17 cellular contexts compared by ENCODE assay signal in genomic region chr2:100731535-100731981, GRCh38.
DNase-seq lines count a peak whose midpoint lies in the region; ATAC-seq, FAIRE-seq and TF ChIP-seq lines count a peak whose summit lies in the region.
"Had no signal": no experiment of that assay in that cellular context is flagged by ENCODE, and none has a peak within 500 bp of the region (broad histone marks: within the 10 kb centered on the region; RNA-seq: fewer than 3 reads in every experiment).

No MANE protein-coding gene starts in this region.

- in situ Hi-C loops in K562 (cut with MboI), result loop anchor here (5.0 kb wide), 1 partner anchor 261 kb away; no protein-coding TSS in a partner anchor

- H4K20me1 ChIP-seq in K562 (replicated peaks; ENCODE audit: control insufficient read depth, insufficient read depth, low read length), result no peaks in the 10 kb centered on the region

- peaks cover 5 to 15% (median 7%) of the 10 kb centered on the region in 3 donors for H3K27me3 Mint-ChIP-seq in CD14-positive monocyte (ENCODE audit: low read depth in 3 of 3)

- H3K4me2 ChIP-seq in K562 (ENCODE audit: insufficient read depth, low read length), result no peak overlapping the region

- no peak overlapping the region for H3K27ac ChIP-seq in K562 (ENCODE audit: extremely low read depth, low read depth, low read length)
- H3K27ac ChIP-seq: parathyroid adenoma had no signal

- no peak for TF ChIP-seq RAD21 in K562 (CRISPR knock-in tag; conservative IDR thresholded peaks at IDR 0.05 in 1 of 2, IDR thresholded peaks at IDR 0.05 in 1 of 2)

- H3K9me3 Mint-ChIP-seq in CD14-positive monocyte, result peaks cover 0 to 11% (median 4%) of the 10 kb centered on the region in 7 donors

- TF ChIP-seq CTCF in AG09309 (IDR thresholded peaks at IDR 0.05; ENCODE audit: control insufficient read depth, insufficient read depth, low read depth, low read length, missing control alignments) (no peak), K562 (IDR thresholded peaks at IDR 0.05 in 2 of 3, conservative IDR thresholded peaks at IDR 0.05 in 1 of 3; ENCODE audit: insufficient read depth in 2 of 3, low read depth in 1 of 3, low read length in 3 of 3) (no peak), foreskin fibroblast (IDR thresholded peaks at IDR 0.05; ENCODE audit: low read depth, low read length) (no peak), CD14-positive monocyte (IDR thresholded peaks at IDR 0.05) (no peak)

- peaks cover 11% of the 10 kb centered on the region for H3K4me1 Mint-ChIP-seq in CD14-positive monocyte
- H3K4me1 Mint-ChIP-seq: B cell had no signal

- H3K4me3 ChIP-seq in AG09309 (ENCODE audit: control insufficient read depth, low read depth, low read length) (no peak overlapping the region), K562 (no peak overlapping the region), foreskin fibroblast (ENCODE audit: low read depth in 1 of 2, low read length in 2 of 2) (no peak overlapping the region)

- intact Hi-C loops in K562 (cut with micrococcal nuclease) (loop anchor here (10.0 kb wide), 1 partner anchor 117 kb away; no protein-coding TSS in a partner anchor), CD14-positive monocyte (cut with micrococcal nuclease) (loop anchor here in 1 of 2 donors (5.0 kb wide), 1 partner anchor 251 kb away; no protein-coding TSS in a partner anchor)

- H3K27me3 ChIP-seq in K562 (ENCODE audit: control insufficient read depth in 2 of 2, insufficient read depth in 2 of 2, low read length in 2 of 2), result peaks cover 0 to 18% of the 10 kb centered on the region in 2 experiments; a peak in 4 of 5 replicates

- no peak overlapping the region for H3K27ac Mint-ChIP-seq in CD14-positive monocyte
- H3K27ac Mint-ChIP-seq: B cell had no signal

- H3K36me3 Mint-ChIP-seq in CD14-positive monocyte, result no peaks in the 10 kb centered on the region

- no peaks in the 10 kb centered on the region for H3K79me2 ChIP-seq in K562 (ENCODE audit: control insufficient read depth, insufficient read depth, low read length)
- H3K79me2 ChIP-seq: parathyroid adenoma had no signal

- no peak for TF ChIP-seq EP300 in K562 (IDR thresholded peaks at IDR 0.05; ENCODE audit: low read length)

- 2% methylated on average over 3 of the region's 3 CpGs for whole genome bisulfite sequencing in K562 (ENCODE audit: insufficient coverage, low coverage, missing lambda C conversion rate)

- POLR2A ChIA-PET in K562 (lab: Yijun Ruan, JAX), result no interaction called here

- no peak overlapping the region for H3K9ac ChIP-seq in K562 (ENCODE audit: insufficient read depth in 1 of 2, low read depth in 2 of 2, low read length in 2 of 2)
- H3K9ac ChIP-seq: parathyroid adenoma had no signal

- peak; percentile 73 for DNase-seq in AG09309 (ENCODE audit: low read depth)
- DNase-seq in HT1080 (ENCODE audit: low read depth), result peak; percentile 92
- DNase-seq in K562 (ENCODE audit: extremely low read depth in 1 of 4, low spot score in 3 of 4), result no peak
- DNase-seq in foreskin fibroblast, result peak; percentile 81 to 90
- no peak for DNase-seq in pons (ENCODE audit: low spot score)
- no peak for DNase-seq in activated CD4-positive, alpha-beta T cell treated with anti-CD3 and anti-CD28 coated beads for 1 hour
- DNase-seq in CD14-positive monocyte (ENCODE audit: low spot score), result no peak
- DNase-seq: activated effector memory CD4-positive, alpha-beta T cell treated with Interleukin-2 at 50 U/mL for 16 hours; effector CD4-positive, alpha-beta T cell; head of caudate nucleus; islet precursor cell; NCI-H1930; SHP77; substantia nigra had no signal

- no peaks in the 10 kb centered on the region for H3K4me1 ChIP-seq in K562 (replicated peaks in 1 of 2; ENCODE audit: control insufficient read depth in 2 of 2, insufficient read depth in 2 of 2, low read length in 2 of 2)
- H3K4me1 ChIP-seq: parathyroid adenoma had no signal

- CTCF ChIA-PET in K562 (lab: Yijun Ruan, JAX; ENCODE audit: low intra/inter-chr PET ratio), result no interaction called here

- H3K36me3 ChIP-seq in K562 (ENCODE audit: control insufficient read depth, insufficient read depth, low read length), result no peaks in the 10 kb centered on the region

- ATAC-seq in K562, result no peak
- no peak for ATAC-seq in HG02870 (IDR thresholded peaks at IDR 0.05; ENCODE audit: unreplicated experiment)

- no TSS peak for BruUV-seq in K562 (replicated peaks; lab: Mats Ljungman, UMichigan)

- H3K9me1 ChIP-seq in K562 (ENCODE audit: control insufficient read depth, insufficient read depth, low read length), result no peaks in the 10 kb centered on the region

- no peak overlapping the region for H2AFZ ChIP-seq in K562 (ENCODE audit: low read depth, low read length)
- H2AFZ ChIP-seq: parathyroid adenoma had no signal

- FAIRE-seq in K562 (lab: Jason Lieb, UNC), result no peak

- no peaks in the 10 kb centered on the region for H3K9me3 ChIP-seq in K562 (replicated peaks; ENCODE audit: control insufficient read depth, insufficient read depth, low read depth, low read length)

- no peak overlapping the region for H3K4me3 Mint-ChIP-seq in CD14-positive monocyte
- H3K4me3 Mint-ChIP-seq: B cell had no signal

- no peak for TF ChIP-seq POLR2A in K562 (conservative IDR thresholded peaks at IDR 0.05)

TF ChIP-seq in K562, 482 proteins besides CTCF, POLR2A, EP300 and RAD21:
- no peak for TF ChIP-seq ZFP30 (CRISPR knock-in tag; IDR thresholded peaks at IDR 0.05; ENCODE audit: borderline replicate concordance)
- no peak for TF ChIP-seq COPS2 (conservative IDR thresholded peaks at IDR 0.05)
- TF ChIP-seq ATF3 (IDR thresholded peaks at IDR 0.05), result peak; percentile 51; the same call in 1 of the 2 replicates
- TF ChIP-seq ATF3 (CRISPR knock-in tag; conservative IDR thresholded peaks at IDR 0.05), result no peak
- no peak for TF ChIP-seq CHD2 (IDR thresholded peaks at IDR 0.05; ENCODE audit: low read depth, low read length)
- no peak for TF ChIP-seq SRSF9 (IDR thresholded peaks at IDR 0.05; ENCODE audit: borderline replicate concordance, low read depth, low read length)
- TF ChIP-seq SREBF1 (IDR thresholded peaks at IDR 0.05; ENCODE audit: borderline replicate concordance, low read depth, low read length), result no peak
- no peak for TF ChIP-seq CTBP1 (IDR thresholded peaks at IDR 0.05; ENCODE audit: borderline replicate concordance)
- TF ChIP-seq CBFA2T2 (conservative IDR thresholded peaks at IDR 0.05), result no peak
- TF ChIP-seq ZSCAN32 (CRISPR knock-in tag; IDR thresholded peaks at IDR 0.05), result 0 out of 2 replicates have a peak, but pooled peaks have one; percentile 31
- TF ChIP-seq KAT8 (IDR thresholded peaks at IDR 0.05; ENCODE audit: low read depth), result no peak
- TF ChIP-seq RB1 (IDR thresholded peaks at IDR 0.05; ENCODE audit: low read depth), result no peak
- TF ChIP-seq FIP1L1 (IDR thresholded peaks at IDR 0.05; ENCODE audit: low read depth, low read length, poor library complexity, severe bottlenecking), result no peak
- no peak for TF ChIP-seq FOXJ2 (tag; IDR thresholded peaks at IDR 0.05)
- peak; percentile 28; the same call in 1 of the 2 replicates for TF ChIP-seq CEBPB (tag; IDR thresholded peaks at IDR 0.05)
- TF ChIP-seq CEBPG (CRISPR knock-in tag; IDR thresholded peaks at IDR 0.05), result no peak
- peak; percentile 40 to 69; a peak in 3 of 4 replicates for TF ChIP-seq CEBPG (tag; conservative IDR thresholded peaks at IDR 0.05 in 1 of 2, IDR thresholded peaks at IDR 0.05 in 1 of 2)
- TF ChIP-seq THRA (IDR thresholded peaks at IDR 0.05), result no peak
- TF ChIP-seq ASH1L (IDR thresholded peaks at IDR 0.05; ENCODE audit: borderline replicate concordance, low read depth, partially characterized antibody), result no peak
- no peak for TF ChIP-seq ZNF277 (CRISPR knock-in tag; IDR thresholded peaks at IDR 0.05; ENCODE audit: borderline replicate concordance)
- TF ChIP-seq HDAC2 (IDR thresholded peaks at IDR 0.05), result no peak
- no peak for TF ChIP-seq ZNF224 (CRISPR knock-in tag; IDR thresholded peaks at IDR 0.05)
TF ChIP-seq in K562: peak in this region for 4.

Comparison
In these comparisons a context has a peak if more than half of its experiments do, and no peak if none do; other contexts are left out.
1. DNase-seq: peak in AG09309 (single experiment), HT1080 (single experiment) and foreskin fibroblast (2 of 2); none in K562 (0 of 4), pons (single experiment), activated CD4-positive, alpha-beta T cell treated with anti-CD3 and anti-CD28 coated beads for 1 hour (single experiment) and CD14-positive monocyte (single experiment).